Comparison of ENCODE assay signal across 10 cellular contexts in genomic region chr6:21999012-21999528, GRCh38.
DNase-seq lines count a peak whose midpoint lies in the region; ATAC-seq and TF ChIP-seq lines count a peak whose summit lies in the region.
"Had no signal": no experiment of that assay in that cellular context is flagged by ENCODE, and none has a peak within 500 bp of the region (broad histone marks: within the 10 kb centered on the region; RNA-seq: fewer than 3 reads in every experiment).

No MANE protein-coding gene starts in this region.

- DNase-seq in DMS53 (lab: John Stamatoyannopoulos, UW) (peak; percentile 27), DMS53 treated with DMSO at 0.1 percent for 48 hours (lab: John Stamatoyannopoulos, UW; ENCODE audit: unreplicated experiment) (no peak), NCI-H460 (ENCODE audit: extremely low read depth, low read depth) (peak; percentile 22), fibroblast of peridontal ligament (ENCODE audit: extremely low read depth) (peak; percentile 45), retinal pigment epithelial cell (ENCODE audit: low read depth) (peak; percentile 56), NCI-H1092 (lab: John Stamatoyannopoulos, UW) (no peak), NCI-H1436 (lab: John Stamatoyannopoulos, UW) (no peak)
- DNase-seq: H9; naive thymus-derived CD4-positive, alpha-beta T cell had no signal

- ATAC-seq in HG03520 (IDR thresholded peaks at IDR 0.05; ENCODE audit: unreplicated experiment), result no peak
- ATAC-seq: naive thymus-derived CD4-positive, alpha-beta T cell had no signal

- no peak overlapping the region for H3K4me3 ChIP-seq in retinal pigment epithelial cell (ENCODE audit: low read length)

- no peak for TF ChIP-seq CTCF in retinal pigment epithelial cell (conservative IDR thresholded peaks at IDR 0.05; ENCODE audit: low read depth, low read length)

Comparison
In these comparisons a context has a peak if more than half of its experiments do, and no peak if none do; other contexts are left out.
1. DNase-seq: peak in DMS53 (single experiment), NCI-H460 (single experiment), fibroblast of peridontal ligament (single experiment) and retinal pigment epithelial cell (single experiment); none in DMS53 treated with DMSO at 0.1 percent for 48 hours (single experiment), NCI-H1092 (single experiment) and NCI-H1436 (single experiment).